19 cellular contexts compared by ENCODE assay signal in the genomic region with DNA sequence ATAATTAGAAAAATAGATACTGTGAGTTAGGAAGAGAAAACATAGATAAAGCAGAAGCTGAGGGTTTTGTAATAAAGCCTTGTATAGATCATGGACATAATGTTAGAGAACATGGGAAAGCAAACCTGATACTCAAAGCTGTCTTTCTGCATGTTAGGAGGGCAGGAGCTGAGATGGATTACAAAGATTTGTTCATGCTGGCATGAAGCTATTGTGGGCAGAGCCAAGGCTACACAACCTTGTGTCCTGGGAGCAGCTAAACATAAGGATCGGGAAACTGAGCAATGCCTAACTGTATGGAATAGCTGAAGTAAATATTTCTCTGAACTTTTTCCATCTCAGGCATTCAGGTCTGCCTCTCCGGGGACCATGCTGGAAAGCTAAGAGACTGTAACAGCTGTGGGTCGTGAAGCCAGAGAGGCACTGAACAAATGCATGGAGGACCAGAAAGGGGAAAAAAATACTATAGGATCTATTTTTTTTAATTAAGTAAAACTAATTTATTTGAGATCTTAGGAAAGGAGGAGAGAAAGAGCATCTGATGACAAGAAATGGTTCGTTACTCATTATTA. TPM values are rescaled to one million over a fixed set of nuclear protein-coding genes. Genes with fewer than 3 reads are reported as not detected.
"Had no signal": no experiment of that assay in that cellular context is flagged by ENCODE, and none has a peak within 500 bp of the region (broad histone marks: within the 10 kb centered on the region; RNA-seq: fewer than 3 reads in every experiment).

No MANE protein-coding gene starts in this region.

- H3K27ac ChIP-seq: adrenal gland, esophagus muscularis mucosa, gastroesophageal sphincter, heart right ventricle, ovary, thyroid gland had no signal

- DNase-seq: activated CD4-positive, alpha-beta T cell treated with anti-CD3 and anti-CD28 coated beads, Interleukin-2, amount 50 U/mL, for 4 hours; activated gamma-delta T cell treated with Interleukin-2 at 50 U/mL for 16 hours; adrenal gland; effector memory CD4-positive, alpha-beta T cell; heart right ventricle; left cardiac atrium; ovary; stimulated activated CD8-positive, alpha-beta memory T cell treated with anti-CD3 and anti-CD28 coated beads, Interleukin-4, amount 100 ng/mL, for 48 hours; stimulated activated naive CD4-positive, alpha-beta T cell; thyroid gland had no signal

- H3K9me3 ChIP-seq: adrenal gland, esophagus muscularis mucosa, gastroesophageal sphincter, heart right ventricle, ovary, thyroid gland had no signal

- H3K27me3 ChIP-seq: adrenal gland, esophagus muscularis mucosa, gastroesophageal sphincter, heart right ventricle, ovary, thyroid gland had no signal

- H3K36me3 ChIP-seq: adrenal gland, esophagus muscularis mucosa, gastroesophageal sphincter, heart right ventricle, ovary, thyroid gland had no signal

- H3K4me1 ChIP-seq: adrenal gland, esophagus muscularis mucosa, gastroesophageal sphincter, heart right ventricle, thyroid gland had no signal

- ATAC-seq: activated naive CD4-positive, alpha-beta T cell treated with anti-CD3 and anti-CD28 coated beads, Interleukin-2, amount 50 U/mL, for 72 hours; gastroesophageal sphincter; heart right ventricle; left cardiac atrium had no signal

- H3K4me3 ChIP-seq: adrenal gland, esophagus muscularis mucosa, gastroesophageal sphincter, heart right ventricle, lung, ovary, thyroid gland had no signal

- FAIRE-seq: astrocyte, endothelial cell of umbilical vein, TTC549 had no signal

RNA-seq across cellular contexts. Expression of a gene that starts 28.3 kb away (rescaled TPM):
- total RNA-seq: activated T-helper 1 cell treated with anti-CD3 and anti-CD28 coated beads, Interleukin-12 subunit alpha, Interleukin-12 subunit beta, Interleukin-2, Interleukin-4 antibody, amounts not matched to agents 30 ng/mL and 10 ng/mL and 1 ng/mL, durations not matched to agents 14 hours and 24 hours and 36 hours; T-helper 2 cell treated with Interferon-gamma antibody and Interleukin-4, amounts not matched to agents 100 ng/mL and 5 ng/mL, for 36 hours had no signal
